ENCODE assay signal across 1 cellular context in genomic region chr11:114171257-114172054, GRCh38.
TF ChIP-seq lines count a peak whose summit lies in the region.

No MANE protein-coding gene starts in this region.

TF ChIP-seq in GM23338, 12 proteins besides CTCF, POLR2A, EP300 and RAD21 (continued from another document):
- TF ChIP-seq, protein P1, sequence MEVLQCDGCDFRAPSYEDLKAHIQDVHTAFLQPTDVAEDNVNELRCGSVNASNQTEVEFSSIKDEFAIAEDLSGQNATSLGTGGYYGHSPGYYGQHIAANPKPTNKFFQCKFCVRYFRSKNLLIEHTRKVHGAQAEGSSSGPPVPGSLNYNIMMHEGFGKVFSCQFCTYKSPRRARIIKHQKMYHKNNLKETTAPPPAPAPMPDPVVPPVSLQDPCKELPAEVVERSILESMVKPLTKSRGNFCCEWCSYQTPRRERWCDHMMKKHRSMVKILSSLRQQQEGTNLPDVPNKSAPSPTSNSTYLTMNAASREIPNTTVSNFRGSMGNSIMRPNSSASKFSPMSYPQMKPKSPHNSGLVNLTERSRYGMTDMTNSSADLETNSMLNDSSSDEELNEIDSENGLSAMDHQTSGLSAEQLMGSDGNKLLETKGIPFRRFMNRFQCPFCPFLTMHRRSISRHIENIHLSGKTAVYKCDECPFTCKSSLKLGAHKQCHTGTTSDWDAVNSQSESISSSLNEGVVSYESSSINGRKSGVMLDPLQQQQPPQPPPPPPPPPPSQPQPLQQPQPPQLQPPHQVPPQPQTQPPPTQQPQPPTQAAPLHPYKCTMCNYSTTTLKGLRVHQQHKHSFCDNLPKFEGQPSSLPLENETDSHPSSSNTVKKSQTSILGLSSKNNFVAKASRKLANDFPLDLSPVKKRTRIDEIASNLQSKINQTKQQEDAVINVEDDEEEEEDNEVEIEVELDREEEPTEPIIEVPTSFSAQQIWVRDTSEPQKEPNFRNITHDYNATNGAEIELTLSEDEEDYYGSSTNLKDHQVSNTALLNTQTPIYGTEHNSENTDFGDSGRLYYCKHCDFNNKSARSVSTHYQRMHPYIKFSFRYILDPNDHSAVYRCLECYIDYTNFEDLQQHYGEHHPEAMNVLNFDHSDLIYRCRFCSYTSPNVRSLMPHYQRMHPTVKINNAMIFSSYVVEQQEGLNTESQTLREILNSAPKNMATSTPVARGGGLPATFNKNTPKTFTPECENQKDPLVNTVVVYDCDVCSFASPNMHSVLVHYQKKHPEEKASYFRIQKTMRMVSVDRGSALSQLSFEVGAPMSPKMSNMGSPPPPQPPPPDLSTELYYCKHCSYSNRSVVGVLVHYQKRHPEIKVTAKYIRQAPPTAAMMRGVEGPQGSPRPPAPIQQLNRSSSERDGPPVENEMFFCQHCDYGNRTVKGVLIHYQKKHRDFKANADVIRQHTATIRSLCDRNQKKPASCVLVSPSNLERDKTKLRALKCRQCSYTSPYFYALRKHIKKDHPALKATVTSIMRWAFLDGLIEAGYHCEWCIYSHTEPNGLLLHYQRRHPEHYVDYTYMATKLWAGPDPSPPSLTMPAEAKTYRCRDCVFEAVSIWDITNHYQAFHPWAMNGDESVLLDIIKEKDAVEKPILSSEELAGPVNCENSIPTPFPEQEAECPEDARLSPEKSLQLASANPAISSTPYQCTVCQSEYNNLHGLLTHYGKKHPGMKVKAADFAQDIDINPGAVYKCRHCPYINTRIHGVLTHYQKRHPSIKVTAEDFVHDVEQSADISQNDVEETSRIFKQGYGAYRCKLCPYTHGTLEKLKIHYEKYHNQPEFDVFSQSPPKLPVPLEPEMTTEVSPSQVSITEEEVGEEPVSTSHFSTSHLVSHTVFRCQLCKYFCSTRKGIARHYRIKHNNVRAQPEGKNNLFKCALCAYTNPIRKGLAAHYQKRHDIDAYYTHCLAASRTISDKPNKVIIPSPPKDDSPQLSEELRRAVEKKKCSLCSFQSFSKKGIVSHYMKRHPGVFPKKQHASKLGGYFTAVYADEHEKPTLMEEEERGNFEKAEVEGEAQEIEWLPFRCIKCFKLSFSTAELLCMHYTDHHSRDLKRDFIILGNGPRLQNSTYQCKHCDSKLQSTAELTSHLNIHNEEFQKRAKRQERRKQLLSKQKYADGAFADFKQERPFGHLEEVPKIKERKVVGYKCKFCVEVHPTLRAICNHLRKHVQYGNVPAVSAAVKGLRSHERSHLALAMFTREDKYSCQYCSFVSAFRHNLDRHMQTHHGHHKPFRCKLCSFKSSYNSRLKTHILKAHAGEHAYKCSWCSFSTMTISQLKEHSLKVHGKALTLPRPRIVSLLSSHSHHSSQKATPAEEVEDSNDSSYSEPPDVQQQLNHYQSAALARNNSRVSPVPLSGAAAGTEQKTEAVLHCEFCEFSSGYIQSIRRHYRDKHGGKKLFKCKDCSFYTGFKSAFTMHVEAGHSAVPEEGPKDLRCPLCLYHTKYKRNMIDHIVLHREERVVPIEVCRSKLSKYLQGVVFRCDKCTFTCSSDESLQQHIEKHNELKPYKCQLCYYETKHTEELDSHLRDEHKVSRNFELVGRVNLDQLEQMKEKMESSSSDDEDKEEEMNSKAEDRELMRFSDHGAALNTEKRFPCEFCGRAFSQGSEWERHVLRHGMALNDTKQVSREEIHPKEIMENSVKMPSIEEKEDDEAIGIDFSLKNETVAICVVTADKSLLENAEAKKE (CRISPR knock-in tag; IDR thresholded peaks at IDR 0.05), result no peak
- no peak for TF ChIP-seq EZH2 (IDR thresholded peaks at IDR 0.05; ENCODE audit: low read depth, unreplicated experiment)
- TF ChIP-seq, protein P2, sequence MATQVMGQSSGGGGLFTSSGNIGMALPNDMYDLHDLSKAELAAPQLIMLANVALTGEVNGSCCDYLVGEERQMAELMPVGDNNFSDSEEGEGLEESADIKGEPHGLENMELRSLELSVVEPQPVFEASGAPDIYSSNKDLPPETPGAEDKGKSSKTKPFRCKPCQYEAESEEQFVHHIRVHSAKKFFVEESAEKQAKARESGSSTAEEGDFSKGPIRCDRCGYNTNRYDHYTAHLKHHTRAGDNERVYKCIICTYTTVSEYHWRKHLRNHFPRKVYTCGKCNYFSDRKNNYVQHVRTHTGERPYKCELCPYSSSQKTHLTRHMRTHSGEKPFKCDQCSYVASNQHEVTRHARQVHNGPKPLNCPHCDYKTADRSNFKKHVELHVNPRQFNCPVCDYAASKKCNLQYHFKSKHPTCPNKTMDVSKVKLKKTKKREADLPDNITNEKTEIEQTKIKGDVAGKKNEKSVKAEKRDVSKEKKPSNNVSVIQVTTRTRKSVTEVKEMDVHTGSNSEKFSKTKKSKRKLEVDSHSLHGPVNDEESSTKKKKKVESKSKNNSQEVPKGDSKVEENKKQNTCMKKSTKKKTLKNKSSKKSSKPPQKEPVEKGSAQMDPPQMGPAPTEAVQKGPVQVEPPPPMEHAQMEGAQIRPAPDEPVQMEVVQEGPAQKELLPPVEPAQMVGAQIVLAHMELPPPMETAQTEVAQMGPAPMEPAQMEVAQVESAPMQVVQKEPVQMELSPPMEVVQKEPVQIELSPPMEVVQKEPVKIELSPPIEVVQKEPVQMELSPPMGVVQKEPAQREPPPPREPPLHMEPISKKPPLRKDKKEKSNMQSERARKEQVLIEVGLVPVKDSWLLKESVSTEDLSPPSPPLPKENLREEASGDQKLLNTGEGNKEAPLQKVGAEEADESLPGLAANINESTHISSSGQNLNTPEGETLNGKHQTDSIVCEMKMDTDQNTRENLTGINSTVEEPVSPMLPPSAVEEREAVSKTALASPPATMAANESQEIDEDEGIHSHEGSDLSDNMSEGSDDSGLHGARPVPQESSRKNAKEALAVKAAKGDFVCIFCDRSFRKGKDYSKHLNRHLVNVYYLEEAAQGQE (IDR thresholded peaks at IDR 0.05; ENCODE audit: unreplicated experiment), result no peak
- no peak for TF ChIP-seq POLR2AphosphoS5 (IDR thresholded peaks at IDR 0.05; ENCODE audit: low read depth)
- TF ChIP-seq STAT1 (IDR thresholded peaks at IDR 0.05; ENCODE audit: unreplicated experiment), result no peak
- no peak for TF ChIP-seq ETS1 (IDR thresholded peaks at IDR 0.05)
- no peak for TF ChIP-seq JUNB (IDR thresholded peaks at IDR 0.05; ENCODE audit: unreplicated experiment)
- no peak for TF ChIP-seq ZNF331 (CRISPR knock-in tag; IDR thresholded peaks at IDR 0.05; ENCODE audit: low read depth)
- TF ChIP-seq CREB1 (CRISPR knock-in tag; IDR thresholded peaks at IDR 0.05; ENCODE audit: low read depth), result no peak
- no peak for TF ChIP-seq EZH2phosphoT487 (IDR thresholded peaks at IDR 0.05; ENCODE audit: unreplicated experiment)
